8 cellular contexts compared by ENCODE assay signal in the genomic region with DNA sequence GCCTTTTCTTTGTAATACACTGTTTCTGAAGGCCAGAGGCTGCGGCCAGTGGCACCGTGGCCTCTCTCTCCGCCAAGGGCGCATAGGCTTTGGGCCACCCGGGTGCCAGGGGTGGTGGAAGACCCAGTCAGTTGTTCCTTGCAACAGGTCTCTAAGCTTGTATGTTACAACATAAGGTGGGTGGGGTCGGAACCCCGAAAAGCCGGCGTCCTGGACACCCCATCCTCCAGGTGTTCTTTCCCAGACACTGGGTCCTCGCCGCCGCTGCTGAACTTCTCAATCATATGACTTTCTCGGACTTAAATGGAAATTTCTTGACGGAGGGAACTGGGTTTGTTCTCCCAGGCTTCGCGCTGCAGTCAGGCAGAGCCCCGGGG. TPM values are rescaled to one million over a fixed set of nuclear protein-coding genes. Genes with fewer than 3 reads are reported as not detected.
DNase-seq lines count a peak whose midpoint lies in the region; FAIRE-seq and TF ChIP-seq lines count a peak whose summit lies in the region.

No MANE protein-coding gene starts in this region.

- peaks cover 20% of the 10 kb centered on the region for H3K27me3 Mint-ChIP-seq in neural progenitor cell (ENCODE audit: insufficient read depth, low read depth)

- no peak for FAIRE-seq in small intestine (lab: Jason Lieb, UNC)

- H3F3A ChIP-seq in OCI-LY1 (ENCODE audit: insufficient read depth, low read length) (no peaks in the 10 kb centered on the region), neural progenitor cell (ENCODE audit: low read depth) (peaks cover 6% of the 10 kb centered on the region)

- intact Hi-C loops in colonic mucosa (cut with DNase I) = no loop called here

- no peaks in the 10 kb centered on the region for H3K9me3 Mint-ChIP-seq in neural progenitor cell

- TF ChIP-seq CTCF in AG09309 (IDR thresholded peaks at IDR 0.05; ENCODE audit: control insufficient read depth, insufficient read depth, low read depth, low read length, missing control alignments) (no peak), OCI-LY1 (IDR thresholded peaks at IDR 0.05; ENCODE audit: low read length) (no peak), colonic mucosa (IDR thresholded peaks at IDR 0.05) (no peak), neural progenitor cell (IDR thresholded peaks at IDR 0.05) (no peak)

- no peaks in the 10 kb centered on the region; the same call in 1 of the 2 replicates for H3K36me3 ChIP-seq in OCI-LY1 (ENCODE audit: insufficient read depth, low read length)
- H3K36me3 ChIP-seq in colonic mucosa = no peaks in the 10 kb centered on the region
- no peaks in the 10 kb centered on the region for H3K36me3 ChIP-seq in neural progenitor cell
- no peaks in the 10 kb centered on the region for H3K36me3 ChIP-seq in small intestine (ENCODE audit: control insufficient read depth in 2 of 2, insufficient read depth in 2 of 2, low read length in 2 of 2)

- H3K4me3 ChIP-seq in AG09309 (ENCODE audit: control insufficient read depth, low read depth, low read length) = peak overlapping the region; percentile 82
- H3K4me3 ChIP-seq in OCI-LY1 (ENCODE audit: low read depth, low read length, poor library complexity, severe bottlenecking) = peak overlapping the region; percentile 80
- H3K4me3 ChIP-seq in colonic mucosa = peak overlapping the region; percentile 35
- peak overlapping the region; percentile 64 for H3K4me3 ChIP-seq in neural progenitor cell
- peak overlapping the region in 1 of 2 donors; percentile 52 for H3K4me3 ChIP-seq in small intestine (ENCODE audit: low read depth in 1 of 2, low read length in 2 of 2)

- H3K27me3 ChIP-seq in OCI-LY1 (ENCODE audit: insufficient read depth, low read length) (no peaks in the 10 kb centered on the region), colonic mucosa (peaks cover 37% of the 10 kb centered on the region), neural progenitor cell (peaks cover 70% of the 10 kb centered on the region), small intestine (ENCODE audit: control insufficient read depth in 2 of 2, insufficient read depth in 2 of 2, low read length in 2 of 2) (peaks cover 11 to 15% of the 10 kb centered on the region in 2 donors)

- peaks cover 16% of the 10 kb centered on the region for H3K4me1 Mint-ChIP-seq in neural progenitor cell

- H3K4me2 ChIP-seq in OCI-LY1 (ENCODE audit: low read length) (peak overlapping the region; percentile 79), neural progenitor cell (peak overlapping the region; percentile 99)

- no peak overlapping the region for H2AFZ ChIP-seq in OCI-LY1 (ENCODE audit: low read length)
- peak overlapping the region; percentile 87 for H2AFZ ChIP-seq in neural progenitor cell (replicated peaks)

- peak overlapping the region; percentile 88 for H3K4me3 Mint-ChIP-seq in neural progenitor cell

- H3K36me3 Mint-ChIP-seq in neural progenitor cell = no peaks in the 10 kb centered on the region

- no peak overlapping the region for H3K27ac Mint-ChIP-seq in neural progenitor cell

- DNase-seq in AG09309 (ENCODE audit: low read depth) = no peak
- no peak for DNase-seq in colonic mucosa
- DNase-seq in neural progenitor cell (ENCODE audit: low spot score) = peak; percentile 3
- DNase-seq in NK-92 (lab: John Stamatoyannopoulos, UW; ENCODE audit: unreplicated experiment) = no peak
- DNase-seq in small intestine = no peak
- no peak for DNase-seq in cerebellar nuclear complex (lab: John Stamatoyannopoulos, UW)
- no peak for DNase-seq in HK-2 (ENCODE audit: unreplicated experiment)

- H3K9me3 ChIP-seq in OCI-LY1 (ENCODE audit: low read length) = no peaks in the 10 kb centered on the region
- H3K9me3 ChIP-seq in colonic mucosa = no peaks in the 10 kb centered on the region
- no peaks in the 10 kb centered on the region for H3K9me3 ChIP-seq in neural progenitor cell (ENCODE audit: low read depth)
- no peaks in the 10 kb centered on the region for H3K9me3 ChIP-seq in small intestine (ENCODE audit: control insufficient read depth, low read depth)

- H3K79me2 ChIP-seq in OCI-LY1 (ENCODE audit: insufficient read depth, low read length) (peaks cover 26% of the 10 kb centered on the region), neural progenitor cell (ENCODE audit: low read depth) (no peaks in the 10 kb centered on the region)

- 10 to 16% (median 12%) methylated on average over 17 of the region's 17 CpGs for WGBS in small intestine, 3 donors

- H3K27ac ChIP-seq in OCI-LY1 (ENCODE audit: low read depth, low read length, poor library complexity, severe bottlenecking) (peak overlapping the region; percentile 93), colonic mucosa (no peak overlapping the region), neural progenitor cell (no peak overlapping the region), small intestine (ENCODE audit: low read depth in 1 of 2, low read length in 1 of 2) (no peak overlapping the region)

- peaks cover 45% of the 10 kb centered on the region for H3K4me1 ChIP-seq in OCI-LY1 (ENCODE audit: insufficient read depth, low read length, severe bottlenecking)
- no peaks in the 10 kb centered on the region for H3K4me1 ChIP-seq in colonic mucosa
- peaks cover 24% of the 10 kb centered on the region for H3K4me1 ChIP-seq in neural progenitor cell
- no peaks in the 10 kb centered on the region for H3K4me1 ChIP-seq in small intestine (ENCODE audit: control insufficient read depth in 2 of 2, insufficient read depth in 1 of 2, low read depth in 1 of 2, low read length in 1 of 2)

- H3K9me2 ChIP-seq in OCI-LY1 (ENCODE audit: low read depth, low read length) = no peaks in the 10 kb centered on the region

- H4K20me1 ChIP-seq in OCI-LY1 (ENCODE audit: insufficient read depth, low read length) (no peaks in the 10 kb centered on the region), neural progenitor cell (ENCODE audit: low read depth) (peaks cover 10% of the 10 kb centered on the region)

- H3K9ac ChIP-seq in OCI-LY1 (ENCODE audit: low read length) (peak overlapping the region; percentile 95), colonic mucosa (ENCODE audit: low read depth in 2 of 2, low read length in 2 of 2) (no peak overlapping the region), neural progenitor cell (no peak overlapping the region)

RNA-seq across cellular contexts. Expression of a gene that starts 1.0 kb away (rescaled TPM):
- total RNA-seq in colonic mucosa (under 1 TPM; 0.22 to 0.56 TPM), neural progenitor cell (ENCODE audit: low replicate concordance) (0.09 TPM in 1 of 2 replicates, not detected in the other)
- polyA plus RNA-seq in small intestine = under 1 TPM in 1 of 3 donors, not detected in 2; 0.92 TPM
